ENCODE assay signal across 15 cellular contexts in genomic region chr21:39029086-39029772, GRCh38.
DNase-seq lines count a peak whose midpoint lies in the region; ATAC-seq and TF ChIP-seq lines count a peak whose summit lies in the region.
"Had no signal": no experiment of that assay in that cellular context is flagged by ENCODE, and none has a peak within 500 bp of the region (broad histone marks: within the 10 kb centered on the region; RNA-seq: fewer than 3 reads in every experiment).

No MANE protein-coding gene starts in this region.

- H3K4me1 ChIP-seq in BE2C = 0 out of 2 replicates have a peak, but pooled peaks cover 4% of the 10 kb centered on the region
- peaks cover 16% of the 10 kb centered on the region for H3K4me1 ChIP-seq in fibroblast of lung (ENCODE audit: control insufficient read depth, extremely low read depth, insufficient read depth, low read length)
- peaks cover 8% of the 10 kb centered on the region for H3K4me1 ChIP-seq in mesodermal cell (ENCODE audit: control insufficient read depth, insufficient read depth, low read length, poor library complexity, severe bottlenecking)
- H3K4me1 ChIP-seq in psoas muscle = no peaks in the 10 kb centered on the region
- H3K4me1 ChIP-seq: prostate gland had no signal

- peak overlapping the region; percentile 37 for H3K4me2 ChIP-seq in fibroblast of lung (ENCODE audit: extremely low read depth, insufficient read depth, low read length)

- H3K4me3 ChIP-seq in BE2C (ENCODE audit: low read depth, low read length) (no peak overlapping the region), fibroblast of lung (replicated peaks in 1 of 4; ENCODE audit: control extremely low read depth in 1 of 4, insufficient read depth in 1 of 4, low read depth in 3 of 4, low read length in 4 of 4) (no peak overlapping the region), mesodermal cell (ENCODE audit: extremely low read depth, insufficient read depth, low read length, poor library complexity, severe bottlenecking) (no peak overlapping the region), psoas muscle (no peak overlapping the region)
- H3K4me3 ChIP-seq: GM12878, prostate gland had no signal

- H3K27ac ChIP-seq in KOPT-K1 (ENCODE audit: low read depth, low read length, poor library complexity, severe bottlenecking) (peak overlapping the region; percentile 37), fibroblast of lung (ENCODE audit: insufficient read depth, low read length) (peak overlapping the region; percentile 52), mesodermal cell (ENCODE audit: low read depth, low read length, severe bottlenecking) (peak overlapping the region; percentile 55), psoas muscle (no peak overlapping the region)
- H3K27ac ChIP-seq: prostate gland had no signal

- DNase-seq in BE2C (peak; percentile 37), fibroblast of lung (ENCODE audit: low read depth in 2 of 2) (peak; percentile 48 to 75), psoas muscle (no peak), GDM1 (lab: John Stamatoyannopoulos, UW) (no peak)
- DNase-seq in activated CD4-positive, alpha-beta T cell treated with anti-CD3 and anti-CD28 coated beads for 1 hour = no peak
- DNase-seq: activated CD4-positive, alpha-beta memory T cell treated with anti-CD3 and anti-CD28 coated beads, Interleukin-2, amount 10 ng/mL, durations not matched to agents 7 days and 5 days; left colon; NCI-H69; stimulated activated CD4-positive, alpha-beta T cell treated with anti-CD3 and anti-CD28 coated beads, Interleukin-15, amount 100 ng/mL, for 24 hours; SW 1271 had no signal

- no peaks in the 10 kb centered on the region for H3K36me3 ChIP-seq in BE2C
- no peaks in the 10 kb centered on the region for H3K36me3 ChIP-seq in KOPT-K1 (ENCODE audit: insufficient read depth, low read length)
- no peaks in the 10 kb centered on the region for H3K36me3 ChIP-seq in fibroblast of lung (ENCODE audit: control insufficient read depth, insufficient read depth, low read length)
- H3K36me3 ChIP-seq in mesodermal cell (ENCODE audit: control insufficient read depth, insufficient read depth, low read length) = no peaks in the 10 kb centered on the region
- H3K36me3 ChIP-seq in psoas muscle (ENCODE audit: insufficient read depth in 1 of 2, low read depth in 1 of 2) = no peaks in the 10 kb centered on the region
- H3K36me3 ChIP-seq: prostate gland had no signal

- TF ChIP-seq CTCF in BE2C (IDR thresholded peaks at IDR 0.05; ENCODE audit: low read depth, low read length) (no peak), fibroblast of lung (conservative IDR thresholded peaks at IDR 0.05 in 1 of 2, IDR thresholded peaks at IDR 0.05 in 1 of 2; ENCODE audit: low read depth in 1 of 2, low read length in 2 of 2) (no peak), psoas muscle (IDR thresholded peaks at IDR 0.05) (no peak)

- intact Hi-C loops in psoas muscle (cut with DNase I) = loop anchor here in 1 of 2 donors (10.0 kb wide), 1 partner anchor 294 kb away; no protein-coding TSS in a partner anchor

- H4K20me1 ChIP-seq in fibroblast of lung (ENCODE audit: control insufficient read depth, extremely low read depth, insufficient read depth, low read length) = no peaks in the 10 kb centered on the region

- H3K79me2 ChIP-seq in fibroblast of lung (ENCODE audit: control insufficient read depth, insufficient read depth, low read length) = no peaks in the 10 kb centered on the region

- ATAC-seq in psoas muscle (no peak), HG03571 (IDR thresholded peaks at IDR 0.05; ENCODE audit: unreplicated experiment) (no peak)
- ATAC-seq: GM12878, left colon had no signal

- H3K27me3 ChIP-seq in BE2C = no peaks in the 10 kb centered on the region
- H3K27me3 ChIP-seq in fibroblast of lung (ENCODE audit: control insufficient read depth, insufficient read depth, low read length) = no peaks in the 10 kb centered on the region
- no peaks in the 10 kb centered on the region for H3K27me3 ChIP-seq in psoas muscle (ENCODE audit: insufficient read depth in 3 of 3, low read length in 2 of 3)

- H3K9me3 ChIP-seq in BE2C (no peaks in the 10 kb centered on the region), KOPT-K1 (ENCODE audit: insufficient read depth, low read length, poor library complexity, severe bottlenecking) (peaks cover 14% of the 10 kb centered on the region), fibroblast of lung (ENCODE audit: control insufficient read depth, insufficient read depth, low read depth, low read length) (no peaks in the 10 kb centered on the region), mesodermal cell (ENCODE audit: control insufficient read depth, low read length) (peaks cover 10% of the 10 kb centered on the region), psoas muscle (no peaks in the 10 kb centered on the region)
- H3K9me3 ChIP-seq: prostate gland had no signal

- H2AFZ ChIP-seq in fibroblast of lung (ENCODE audit: low read length) = peak overlapping the region; percentile 64

- 82 to 91% methylated on average over 3 to 4 of the region's 7 CpGs for WGBS in mesodermal cell (ENCODE audit: insufficient coverage in 2 of 2), 2 experiments
- WGBS in psoas muscle, 3 donors = 74 to 85% (median 76%) methylated on average over 7 of the region's 7 CpGs

- peak overlapping the region; percentile 16 for H3K9ac ChIP-seq in fibroblast of lung (ENCODE audit: insufficient read depth, low read length)

Comparison
In these comparisons a context has a peak if more than half of its experiments do, and no peak if none do; other contexts are left out.
1. DNase-seq: peak in BE2C (single experiment) and fibroblast of lung (2 of 2); none in psoas muscle (0 of 2), activated CD4-positive, alpha-beta T cell treated with anti-CD3 and anti-CD28 coated beads for 1 hour (single experiment) and GDM1 (single experiment).